7 cellular contexts compared by ENCODE assay signal in the genomic region with DNA sequence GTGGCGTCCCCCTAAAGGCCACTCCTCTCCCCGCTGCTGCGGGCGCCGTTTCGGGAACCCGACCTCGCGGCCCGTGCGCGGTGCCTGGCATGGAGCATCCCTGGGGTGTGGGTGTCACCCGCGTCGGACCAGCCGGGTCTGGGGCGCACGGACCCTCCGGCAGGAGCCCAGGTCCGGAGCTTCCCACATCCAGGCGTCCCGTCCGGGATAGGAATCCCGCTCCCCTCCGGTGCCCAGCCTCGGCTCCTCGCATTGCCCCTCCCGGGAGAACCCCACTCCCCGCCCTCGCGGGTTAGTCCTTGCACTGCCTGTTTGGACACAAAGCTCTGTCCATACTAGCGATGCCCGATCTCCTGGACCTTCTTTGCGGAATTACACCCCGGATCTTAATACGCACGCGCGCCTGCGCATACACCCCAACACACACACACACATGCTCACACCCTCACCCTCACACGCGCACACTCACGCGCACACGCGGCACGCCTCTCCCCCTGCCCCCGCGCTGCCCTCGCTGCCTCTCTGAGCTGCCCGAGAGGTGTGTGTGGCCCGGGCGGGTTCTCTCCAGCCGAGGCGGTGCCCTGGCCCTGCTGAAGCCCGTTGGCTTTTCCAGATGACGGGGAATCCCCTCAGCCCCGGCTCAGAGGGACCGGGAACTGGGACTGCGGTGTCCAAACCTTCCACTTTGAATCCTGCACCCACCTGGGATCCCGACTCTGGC. TPM values are rescaled to one million over a fixed set of nuclear protein-coding genes. Genes with fewer than 3 reads are reported as not detected.
DNase-seq lines count a peak whose midpoint lies in the region; TF ChIP-seq lines count a peak whose summit lies in the region.

No MANE protein-coding gene starts in this region.

- peak; percentile 58 for DNase-seq in GM12865 (ENCODE audit: low read depth)
- no peak for DNase-seq in HFF-Myc (ENCODE audit: extremely low read depth, low read depth)
- peak; percentile 72 for DNase-seq in NCI-H146 (lab: John Stamatoyannopoulos, UW)
- peak; percentile 21 to 30 for DNase-seq in activated CD4-positive, alpha-beta T cell treated with anti-CD3 and anti-CD28 coated beads, Interleukin-2, amount 50 U/mL, for 24 hours (ENCODE audit: low read depth in 1 of 2, low spot score in 1 of 2)
- peak; percentile 69 to 84 (median 79) for DNase-seq in dorsolateral prefrontal cortex
- DNase-seq in stimulated activated CD4-positive, alpha-beta T cell treated with anti-CD3 and anti-CD28 coated beads, TNF-alpha, amount 100 ng/mL, for 4 hours (ENCODE audit: low read depth in 3 of 3) = peak; percentile 38 to 46 (median 41)

- H3K36me3 ChIP-seq in liver (ENCODE audit: control insufficient read depth in 4 of 4, insufficient read depth in 3 of 4, low read depth in 1 of 4, low read length in 3 of 4) = no peaks in the 10 kb centered on the region

- no peaks in the 10 kb centered on the region for H3K9me3 ChIP-seq in liver (ENCODE audit: control insufficient read depth in 4 of 4, low read length in 3 of 4)

- H3K4me3 ChIP-seq in GM12865 (ENCODE audit: low read depth, low read length) = peak overlapping the region; percentile 56
- H3K4me3 ChIP-seq in HFF-Myc (replicated peaks; ENCODE audit: low read depth, low read length) = peak overlapping the region; percentile 81
- peak overlapping the region; percentile 73 to 99 (median 96) for H3K4me3 ChIP-seq in dorsolateral prefrontal cortex
- H3K4me3 ChIP-seq in liver (ENCODE audit: low read depth in 1 of 3, low read length in 3 of 3) = peak overlapping the region; percentile 71 to 79 (median 72)

- TF ChIP-seq CTCF in GM12865 (IDR thresholded peaks at IDR 0.05; ENCODE audit: insufficient read depth, low read depth, low read length, missing control alignments) (no peak), HFF-Myc (IDR thresholded peaks at IDR 0.05; ENCODE audit: low read depth, low read length, missing control alignments) (no peak), dorsolateral prefrontal cortex (IDR thresholded peaks at IDR 0.05 in 54 of 56, conservative IDR thresholded peaks at IDR 0.05 in 2 of 56; ENCODE audit: low read depth in 1 of 56, partially characterized antibody in 56 of 56) (peak in 3 of 56 donors; percentile 1 to 12 (median 4)), liver (IDR thresholded peaks at IDR 0.05; ENCODE audit: low read depth, low read length, missing input control) (no peak)

- H3K27me3 ChIP-seq in dorsolateral prefrontal cortex (no peaks in the 10 kb centered on the region), liver (ENCODE audit: control insufficient read depth in 4 of 4, insufficient read depth in 4 of 4, low read length in 3 of 4) (no peaks in the 10 kb centered on the region)

- H3K27ac ChIP-seq in dorsolateral prefrontal cortex (peak overlapping the region; percentile 82 to 100 (median 97)), liver (ENCODE audit: low read depth in 1 of 2, low read length in 2 of 2) (peak overlapping the region in 1 of 2 donors; percentile 7)

- intact Hi-C loops in dorsolateral prefrontal cortex (cut with DNase I) = loop anchor here (2.0 to 10.0 kb wide), 5 partner anchors 27 to 651 kb away; a partner anchor contains a TSS

- peaks cover 2 to 18% (median 9%) of the 10 kb centered on the region in 4 donors for H3K4me1 ChIP-seq in liver (ENCODE audit: control insufficient read depth in 4 of 4, insufficient read depth in 4 of 4, low read length in 3 of 4)

- H3K9ac ChIP-seq in liver (ENCODE audit: low read depth in 1 of 2, low read length in 2 of 2) = peak overlapping the region in 1 of 2 donors; percentile 32

- WGBS in liver = under 1% methylated on average over 61 of the region's 61 CpGs

- TF ChIP-seq RAD21 in liver (IDR thresholded peaks at IDR 0.05) = no peak

TF ChIP-seq in liver, 16 proteins besides CTCF, POLR2A, EP300 and RAD21:
- no peak for TF ChIP-seq HNF4G (IDR thresholded peaks at IDR 0.05)

RNA-seq across cellular contexts. Expression of a gene that starts 0.9 kb away (rescaled TPM):
- total RNA-seq in dorsolateral prefrontal cortex (1,000 to 10,000 TPM in 11 of 120 experiments, 100 to 1,000 TPM in 109; 338 to 1,341 (median 633) TPM), liver (10 to 100 TPM in 1 of 2 donors, 1 to 10 TPM in 1; 9.3 to 14.4 TPM)
- 1 to 10 TPM; 2.4 to 2.8 TPM for polyA plus RNA-seq in liver

Comparison
In these comparisons a context has a peak if more than half of its experiments do, and no peak if none do; other contexts are left out.
1. RNA of a gene that starts 0.9 kb away (total RNA-seq): 338 to 1,341 TPM in dorsolateral prefrontal cortex; 9.3 to 14.4 TPM in liver; every median in the first group is over 10 times any median in the second.
2. Peak in every context shown above with its lines, with median percentiles within 50 percentile points of each other: H3K4me3 ChIP-seq.